8 cellular contexts compared by ENCODE assay signal in the genomic region with DNA sequence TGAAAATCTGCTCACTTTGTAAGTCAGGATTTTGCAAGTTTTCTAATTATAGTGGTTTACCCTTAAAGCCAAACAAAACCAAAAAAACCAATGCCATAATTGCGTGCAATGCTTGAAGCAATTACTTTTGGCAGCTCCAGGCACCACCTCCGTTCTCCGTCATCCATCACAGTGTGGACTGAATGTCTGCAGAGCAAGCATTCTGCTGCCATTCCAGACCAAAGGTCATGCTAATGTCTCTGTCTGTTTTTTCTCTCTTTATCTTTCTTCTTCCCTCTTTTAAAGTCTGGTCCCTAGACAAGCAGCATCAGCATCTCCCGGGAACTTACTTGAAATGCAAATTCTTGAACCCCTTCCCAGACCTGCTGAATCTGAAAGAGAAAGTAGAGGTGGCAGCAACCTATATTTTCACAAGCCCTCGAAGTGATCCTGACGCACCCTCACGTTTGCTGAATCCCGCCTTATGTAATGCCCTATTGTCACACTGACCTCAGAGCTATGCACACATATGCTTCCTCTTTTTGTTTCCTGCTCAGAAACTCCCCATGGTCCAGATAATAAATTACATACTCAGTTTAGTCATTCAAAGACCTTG.
A peak's percentile ranks its signal among the peaks of the same experiment; 100 is the strongest.
DNase-seq lines count a peak whose midpoint lies in the region; ATAC-seq and TF ChIP-seq lines count a peak whose summit lies in the region.

No MANE protein-coding gene starts in this region.

- intact Hi-C loops in lower lobe of right lung (cut with DNase I) = no loop called here

- peaks cover 18% of the 10 kb centered on the region for H3K4me1 ChIP-seq in lower lobe of right lung

- no peaks in the 10 kb centered on the region for H3K27me3 ChIP-seq in lower lobe of right lung (ENCODE audit: low read depth)

- H3K27ac ChIP-seq in lower lobe of right lung = peak overlapping the region; percentile 59

- no peaks in the 10 kb centered on the region for H3K9me3 ChIP-seq in lower lobe of right lung

- TF ChIP-seq CTCF in lower lobe of right lung (IDR thresholded peaks at IDR 0.05) (no peak), foreskin fibroblast (IDR thresholded peaks at IDR 0.05; ENCODE audit: low read depth, low read length) (no peak)

- ATAC-seq in GM18508 (IDR thresholded peaks at IDR 0.05; ENCODE audit: insufficient read depth, unreplicated experiment) (peak; percentile 54), HG02852 (IDR thresholded peaks at IDR 0.05; ENCODE audit: unreplicated experiment) (peak; percentile 51), lower lobe of right lung (peak; percentile 79 to 82)

- DNase-seq in OCI-M1 (lab: John Stamatoyannopoulos, UW) (peak; percentile 85), lower lobe of right lung (peak; percentile 55), foreskin fibroblast (no peak), NCI-H524 treated with DMSO at 0.1 percent for 48 hours (lab: John Stamatoyannopoulos, UW) (no peak), cerebellar nuclear complex (lab: John Stamatoyannopoulos, UW) (no peak)
- no peak for DNase-seq in activated CD4-positive, alpha-beta T cell treated with anti-CD3 and anti-CD28 coated beads, Interleukin-2, amount 50 U/mL, for 48 hours

- H3K4me3 ChIP-seq in lower lobe of right lung (no peak overlapping the region), foreskin fibroblast (ENCODE audit: low read depth in 1 of 2, low read length in 2 of 2) (no peak overlapping the region)

- no peaks in the 10 kb centered on the region for H3K36me3 ChIP-seq in lower lobe of right lung

Comparison
In these comparisons a context has a peak if more than half of its experiments do, and no peak if none do; other contexts are left out.
1. DNase-seq: peak in OCI-M1 (single experiment) and lower lobe of right lung (single experiment); none in activated CD4-positive, alpha-beta T cell treated with anti-CD3 and anti-CD28 coated beads, Interleukin-2, amount 50 U/mL, for 48 hours (0 of 2), foreskin fibroblast (0 of 2), NCI-H524 treated with DMSO at 0.1 percent for 48 hours (single experiment) and cerebellar nuclear complex (0 of 2).
2. Peak in every context shown above with its lines, with median percentiles within 50 percentile points of each other: ATAC-seq.